In genomic region chr4:153970169-153970568, GRCh38 we compare ENCODE assay signal across 7 cellular contexts.
"Had no signal": no experiment of that assay in that cellular context is flagged by ENCODE, and none has a peak within 500 bp of the region (broad histone marks: within the 10 kb centered on the region; RNA-seq: fewer than 3 reads in every experiment).

No MANE protein-coding gene starts in this region.

- H3K27ac Mint-ChIP-seq: GM23338, H9 had no signal

- H3K4me3 ChIP-seq: GM23338 had no signal

- FAIRE-seq: H1, H54, HTR-8/SVneo had no signal

- H3K4me1 Mint-ChIP-seq: GM23338, H9 had no signal

- H3K4me3 Mint-ChIP-seq: GM23338, H9 had no signal

- ATAC-seq: GM23338 had no signal

- DNase-seq: H9, HCEC 1CT, KBM-7 had no signal

- H2AFZ ChIP-seq: GM23338 had no signal

- H3K4me2 ChIP-seq: GM23338 had no signal
